18 cellular contexts compared by ENCODE assay signal in the genomic region with DNA sequence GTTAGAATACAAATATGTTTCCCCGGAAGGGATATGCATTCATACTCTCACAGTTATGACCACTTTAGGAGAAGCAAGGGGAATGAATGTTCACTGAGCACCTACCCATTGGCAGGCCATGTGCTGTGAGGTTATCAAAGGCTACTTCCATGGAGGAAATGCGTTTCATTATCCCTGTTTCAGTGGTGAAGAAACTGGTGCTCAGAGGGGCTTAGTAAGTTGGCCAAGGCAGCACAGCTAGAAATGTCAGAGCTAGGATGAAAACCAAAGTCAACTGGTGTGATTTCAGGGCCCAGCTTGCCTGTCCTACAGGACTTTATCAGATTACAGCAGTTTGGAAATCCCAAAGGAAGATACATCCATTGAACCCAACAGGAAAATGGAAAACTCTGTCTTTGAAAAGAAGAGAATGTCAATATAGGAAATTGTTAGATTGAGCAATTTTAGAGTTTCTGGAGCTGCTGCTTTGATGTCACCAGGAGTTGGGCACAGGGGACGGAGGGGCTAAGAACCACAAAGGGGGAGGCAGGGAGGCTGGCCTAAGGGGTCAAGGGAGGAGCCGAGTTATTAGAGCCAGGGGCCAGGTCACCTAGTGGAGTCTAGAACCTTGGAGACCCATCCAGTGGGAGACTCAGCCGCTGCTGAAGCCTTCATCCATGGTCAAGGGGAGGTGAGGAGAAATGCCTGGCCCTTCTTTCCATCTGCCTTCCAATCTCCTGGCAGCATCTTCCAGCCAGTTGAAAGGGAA.
"Had no signal": no experiment of that assay in that cellular context is flagged by ENCODE, and none has a peak within 500 bp of the region (broad histone marks: within the 10 kb centered on the region; RNA-seq: fewer than 3 reads in every experiment).

No MANE protein-coding gene starts in this region.

- H3K27ac ChIP-seq: ascending aorta, lower lobe of right lung, pancreas, SK-N-MC, testis, upper lobe of right lung had no signal

- H3K9me3 ChIP-seq: ascending aorta, lower lobe of right lung, pancreas, testis, upper lobe of right lung had no signal

- H3K4me1 ChIP-seq: pancreas had no signal

- H3K4me3 ChIP-seq: lower lobe of right lung, pancreas, testis had no signal

- DNase-seq: activated CD4-positive, alpha-beta T cell treated with anti-CD3 and anti-CD28 coated beads, Interleukin-2, amount 50 U/mL, for 4 hours; activated CD4-positive, CD25-positive, alpha-beta regulatory T cell treated with anti-CD3 and anti-CD28 coated beads, Interleukin-2, amount 50 U/mL, for 72 hours; activated effector memory CD4-positive, alpha-beta T cell treated with anti-CD3 and anti-CD28 coated beads, Interleukin-2, amount 50 U/mL, for 16 hours; activated naive CD8-positive, alpha-beta T cell treated with anti-CD3 and anti-CD28 coated beads, Interleukin-2, amount 10 ng/mL, durations not matched to agents 7 days and 5 days; activated T-cell treated with anti-CD3 and anti-CD28 coated beads, Interleukin-2, amount 50 U/mL, for 4 hours; effector memory CD8-positive, alpha-beta T cell; erythroblast; hypothalamus; immature natural killer cell; lower lobe of right lung; naive thymus-derived CD4-positive, alpha-beta T cell; pancreas; stimulated activated CD4-positive, alpha-beta T cell treated with anti-CD3 and anti-CD28 coated beads, Interleukin-4, amount 100 ng/mL, for 4 hours; stimulated activated naive CD8-positive, alpha-beta T cell treated with anti-CD3 and anti-CD28 coated beads, Interleukin-15, amount 100 ng/mL, for 72 hours; testis; upper lobe of right lung had no signal

- FAIRE-seq: pancreas had no signal

- ATAC-seq: activated T-cell treated with anti-CD3 and anti-CD28 coated beads, Interleukin-2, amount 50 U/mL, for 4 hours; effector memory CD8-positive, alpha-beta T cell; lower lobe of right lung; naive thymus-derived CD4-positive, alpha-beta T cell; stimulated activated naive CD8-positive, alpha-beta T cell treated with anti-CD3 and anti-CD28 coated beads, Interleukin-15, amount 100 ng/mL, for 72 hours; upper lobe of right lung had no signal

- H3K36me3 ChIP-seq: ascending aorta, lower lobe of right lung, pancreas, upper lobe of right lung had no signal

- H3K27me3 ChIP-seq: ascending aorta, pancreas, testis, upper lobe of right lung had no signal
